In genomic region chr3:129289201-129289921, GRCh38 we compare ENCODE assay signal across 20 cellular contexts. TPM values are rescaled to one million over a fixed set of nuclear protein-coding genes. Genes with fewer than 3 reads are reported as not detected.
DNase-seq lines count a peak whose midpoint lies in the region; TF ChIP-seq lines count a peak whose summit lies in the region.
"Had no signal": no experiment of that assay in that cellular context is flagged by ENCODE, and none has a peak within 500 bp of the region (broad histone marks: within the 10 kb centered on the region; RNA-seq: fewer than 3 reads in every experiment).

No MANE protein-coding gene starts in this region.

- H3K4me1 Mint-ChIP-seq in nephron progenitor cell = no peaks in the 10 kb centered on the region
- peaks cover 6% of the 10 kb centered on the region for H3K4me1 Mint-ChIP-seq in chondrocyte (ENCODE audit: low read depth)
- H3K4me1 Mint-ChIP-seq: activated CD4-positive, alpha-beta memory T cell treated with anti-CD3 and anti-CD28 coated beads, Interleukin-2, amount 10 ng/mL, durations not matched to agents 7 days and 5 days; CD14-positive monocyte had no signal

- peaks cover 68% of the 10 kb centered on the region for H3K36me3 Mint-ChIP-seq in nephron progenitor cell (ENCODE audit: low read depth)
- H3K36me3 Mint-ChIP-seq in chondrocyte (ENCODE audit: low read depth) = peaks cover 14% of the 10 kb centered on the region

- no peak overlapping the region for H3K4me3 ChIP-seq in epithelial cell of esophagus (ENCODE audit: low read length)
- H3K4me3 ChIP-seq: body of pancreas, GM12878, mucosa of descending colon, uterus had no signal

- TF ChIP-seq CTCF in epithelial cell of esophagus (IDR thresholded peaks at IDR 0.05; ENCODE audit: insufficient read depth, low read depth, low read length, missing control alignments) = no peak
- TF ChIP-seq CTCF in nephron progenitor cell (IDR thresholded peaks at IDR 0.05) = no peak
- TF ChIP-seq CTCF in chondrocyte (IDR thresholded peaks at IDR 0.05) = no peak

- no peak overlapping the region for H3K27ac ChIP-seq in substantia nigra (ENCODE audit: low read depth, low read length, poor library complexity, severe bottlenecking)
- H3K27ac ChIP-seq: body of pancreas, parathyroid adenoma, uterus had no signal

- H3K27ac Mint-ChIP-seq in nephron progenitor cell (peak overlapping the region; percentile 69), chondrocyte (ENCODE audit: unreplicated experiment) (no peak overlapping the region)
- H3K27ac Mint-ChIP-seq: activated CD4-positive, alpha-beta memory T cell treated with anti-CD3 and anti-CD28 coated beads, Interleukin-2, amount 10 ng/mL, durations not matched to agents 7 days and 5 days; CD14-positive monocyte had no signal

- H3K27me3 Mint-ChIP-seq in nephron progenitor cell (ENCODE audit: low read depth, poor library complexity) (no peaks in the 10 kb centered on the region), chondrocyte (ENCODE audit: low read depth) (no peaks in the 10 kb centered on the region)
- H3K27me3 Mint-ChIP-seq: activated CD4-positive, alpha-beta memory T cell treated with anti-CD3 and anti-CD28 coated beads, Interleukin-2, amount 10 ng/mL, durations not matched to agents 7 days and 5 days had no signal

- H3K9me3 Mint-ChIP-seq in nephron progenitor cell (no peaks in the 10 kb centered on the region), chondrocyte (ENCODE audit: low read depth) (no peaks in the 10 kb centered on the region)
- H3K9me3 Mint-ChIP-seq: activated CD4-positive, alpha-beta memory T cell treated with anti-CD3 and anti-CD28 coated beads, Interleukin-2, amount 10 ng/mL, durations not matched to agents 7 days and 5 days; CD14-positive monocyte had no signal

- peak; percentile 22 for DNase-seq in GM03348 (ENCODE audit: low spot score)
- DNase-seq in OCI-M2 (lab: John Stamatoyannopoulos, UW; ENCODE audit: unreplicated experiment) = peak; percentile 37
- DNase-seq in epithelial cell of esophagus (ENCODE audit: low read depth) = peak; percentile 51
- no peak for DNase-seq in nephron progenitor cell
- DNase-seq in substantia nigra (lab: John Stamatoyannopoulos, UW) = no peak
- no peak for DNase-seq in chondrocyte (ENCODE audit: low spot score)
- DNase-seq in NCI-H748 treated with DMSO at 0.1 percent for 48 hours (lab: John Stamatoyannopoulos, UW) = no peak
- DNase-seq: activated CD4-positive, alpha-beta memory T cell treated with anti-CD3 and anti-CD28 coated beads, Interleukin-2, amount 10 ng/mL, durations not matched to agents 7 days and 5 days; body of pancreas; DMS79 treated with DMSO at 0.1 percent for 48 hours; effector memory CD4-positive, alpha-beta T cell; head of caudate nucleus; mucosa of descending colon; NCI-H1092 treated with DMSO at 0.1 percent for 48 hours; NCI-H2227 treated with DMSO at 0.1 percent for 48 hours; stimulated activated naive CD4-positive, alpha-beta T cell; uterus had no signal

- H3K4me3 Mint-ChIP-seq in nephron progenitor cell = no peak overlapping the region
- H3K4me3 Mint-ChIP-seq in chondrocyte (ENCODE audit: unreplicated experiment) = no peak overlapping the region
- H3K4me3 Mint-ChIP-seq: activated CD4-positive, alpha-beta memory T cell treated with anti-CD3 and anti-CD28 coated beads, Interleukin-2, amount 10 ng/mL, durations not matched to agents 7 days and 5 days; CD14-positive monocyte had no signal

RNA-seq across cellular contexts. Expression of gene HMCES, which starts 10.7 kb away (rescaled TPM):
- total RNA-seq in chondrocyte = 21.6 to 25.9 TPM (median 22.7 TPM) in 3 replicates

RNA-seq across cellular contexts. Expression of gene COPG1, which starts 40.0 kb away (rescaled TPM):
- 269 to 342 TPM (median 276 TPM) in 3 replicates for total RNA-seq in chondrocyte

Comparison
In these comparisons a context has a peak if more than half of its experiments do, and no peak if none do; other contexts are left out.
1. DNase-seq: peak in GM03348 (single experiment), OCI-M2 (single experiment) and epithelial cell of esophagus (single experiment); none in nephron progenitor cell (single experiment), substantia nigra (0 of 49), chondrocyte (single experiment) and NCI-H748 treated with DMSO at 0.1 percent for 48 hours (single experiment).